Comparison of ENCODE assay signal across 1 cellular context in the genomic region with DNA sequence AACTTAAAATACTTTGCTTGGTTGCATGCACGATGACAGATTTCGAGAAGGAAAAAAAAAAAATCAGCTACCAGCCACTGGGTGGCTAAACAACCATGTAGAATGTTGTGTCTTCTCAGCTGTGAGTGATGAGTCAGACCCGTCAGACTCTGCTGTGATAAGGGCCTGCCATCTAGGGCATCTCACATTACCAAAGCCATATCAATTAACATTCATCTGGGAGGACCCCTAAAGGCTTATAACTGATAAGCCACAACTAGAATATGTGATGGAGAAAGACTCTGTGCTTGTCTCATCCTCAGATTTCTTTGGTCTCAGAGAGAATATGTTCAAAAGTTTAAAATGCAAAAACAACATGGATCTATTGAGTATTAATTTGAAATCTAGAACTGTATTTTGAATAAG.
TF ChIP-seq lines count a peak whose summit lies in the region.

No MANE protein-coding gene starts in this region.

TF ChIP-seq in K562, 482 proteins besides CTCF, POLR2A, EP300 and RAD21 (continued from another document and continues in another):
- TF ChIP-seq, protein P1, sequence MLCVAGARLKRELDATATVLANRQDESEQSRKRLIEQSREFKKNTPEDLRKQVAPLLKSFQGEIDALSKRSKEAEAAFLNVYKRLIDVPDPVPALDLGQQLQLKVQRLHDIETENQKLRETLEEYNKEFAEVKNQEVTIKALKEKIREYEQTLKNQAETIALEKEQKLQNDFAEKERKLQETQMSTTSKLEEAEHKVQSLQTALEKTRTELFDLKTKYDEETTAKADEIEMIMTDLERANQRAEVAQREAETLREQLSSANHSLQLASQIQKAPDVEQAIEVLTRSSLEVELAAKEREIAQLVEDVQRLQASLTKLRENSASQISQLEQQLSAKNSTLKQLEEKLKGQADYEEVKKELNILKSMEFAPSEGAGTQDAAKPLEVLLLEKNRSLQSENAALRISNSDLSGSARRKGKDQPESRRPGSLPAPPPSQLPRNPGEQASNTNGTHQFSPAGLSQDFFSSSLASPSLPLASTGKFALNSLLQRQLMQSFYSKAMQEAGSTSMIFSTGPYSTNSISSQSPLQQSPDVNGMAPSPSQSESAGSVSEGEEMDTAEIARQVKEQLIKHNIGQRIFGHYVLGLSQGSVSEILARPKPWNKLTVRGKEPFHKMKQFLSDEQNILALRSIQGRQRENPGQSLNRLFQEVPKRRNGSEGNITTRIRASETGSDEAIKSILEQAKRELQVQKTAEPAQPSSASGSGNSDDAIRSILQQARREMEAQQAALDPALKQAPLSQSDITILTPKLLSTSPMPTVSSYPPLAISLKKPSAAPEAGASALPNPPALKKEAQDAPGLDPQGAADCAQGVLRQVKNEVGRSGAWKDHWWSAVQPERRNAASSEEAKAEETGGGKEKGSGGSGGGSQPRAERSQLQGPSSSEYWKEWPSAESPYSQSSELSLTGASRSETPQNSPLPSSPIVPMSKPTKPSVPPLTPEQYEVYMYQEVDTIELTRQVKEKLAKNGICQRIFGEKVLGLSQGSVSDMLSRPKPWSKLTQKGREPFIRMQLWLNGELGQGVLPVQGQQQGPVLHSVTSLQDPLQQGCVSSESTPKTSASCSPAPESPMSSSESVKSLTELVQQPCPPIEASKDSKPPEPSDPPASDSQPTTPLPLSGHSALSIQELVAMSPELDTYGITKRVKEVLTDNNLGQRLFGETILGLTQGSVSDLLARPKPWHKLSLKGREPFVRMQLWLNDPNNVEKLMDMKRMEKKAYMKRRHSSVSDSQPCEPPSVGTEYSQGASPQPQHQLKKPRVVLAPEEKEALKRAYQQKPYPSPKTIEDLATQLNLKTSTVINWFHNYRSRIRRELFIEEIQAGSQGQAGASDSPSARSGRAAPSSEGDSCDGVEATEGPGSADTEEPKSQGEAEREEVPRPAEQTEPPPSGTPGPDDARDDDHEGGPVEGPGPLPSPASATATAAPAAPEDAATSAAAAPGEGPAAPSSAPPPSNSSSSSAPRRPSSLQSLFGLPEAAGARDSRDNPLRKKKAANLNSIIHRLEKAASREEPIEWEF (CRISPR knock-in tag; IDR thresholded peaks at IDR 0.05) = no peak
- TF ChIP-seq NR2C2 (CRISPR knock-in tag; IDR thresholded peaks at IDR 0.05) (no peak), NR2C2 (tag; IDR thresholded peaks at IDR 0.05) (no peak), CBFA2T3 (IDR thresholded peaks at IDR 0.05) (peak; percentile 90), MTA1 (IDR thresholded peaks at IDR 0.05; ENCODE audit: borderline replicate concordance) (no peak), CHD1 (IDR thresholded peaks at IDR 0.05; ENCODE audit: low read length) (no peak), ZNF780A (CRISPR knock-in tag; IDR thresholded peaks at IDR 0.05) (no peak), MYC (IDR thresholded peaks at IDR 0.05; ENCODE audit: low read depth, low read length) (no peak), MYC (CRISPR knock-in tag; IDR thresholded peaks at IDR 0.05; ENCODE audit: borderline replicate concordance, low read depth) (no peak), ZNF41 (CRISPR knock-in tag; conservative IDR thresholded peaks at IDR 0.05) (no peak), IFI16 (CRISPR knock-in tag; IDR thresholded peaks at IDR 0.05) (no peak), MEF2D (tag; conservative IDR thresholded peaks at IDR 0.05; ENCODE audit: low read depth) (no peak), C11orf30 (IDR thresholded peaks at IDR 0.05; ENCODE audit: low read depth) (no peak), RBM17 (IDR thresholded peaks at IDR 0.05; ENCODE audit: borderline replicate concordance, low read depth, low read length) (no peak)
- TF ChIP-seq, protein P2, sequence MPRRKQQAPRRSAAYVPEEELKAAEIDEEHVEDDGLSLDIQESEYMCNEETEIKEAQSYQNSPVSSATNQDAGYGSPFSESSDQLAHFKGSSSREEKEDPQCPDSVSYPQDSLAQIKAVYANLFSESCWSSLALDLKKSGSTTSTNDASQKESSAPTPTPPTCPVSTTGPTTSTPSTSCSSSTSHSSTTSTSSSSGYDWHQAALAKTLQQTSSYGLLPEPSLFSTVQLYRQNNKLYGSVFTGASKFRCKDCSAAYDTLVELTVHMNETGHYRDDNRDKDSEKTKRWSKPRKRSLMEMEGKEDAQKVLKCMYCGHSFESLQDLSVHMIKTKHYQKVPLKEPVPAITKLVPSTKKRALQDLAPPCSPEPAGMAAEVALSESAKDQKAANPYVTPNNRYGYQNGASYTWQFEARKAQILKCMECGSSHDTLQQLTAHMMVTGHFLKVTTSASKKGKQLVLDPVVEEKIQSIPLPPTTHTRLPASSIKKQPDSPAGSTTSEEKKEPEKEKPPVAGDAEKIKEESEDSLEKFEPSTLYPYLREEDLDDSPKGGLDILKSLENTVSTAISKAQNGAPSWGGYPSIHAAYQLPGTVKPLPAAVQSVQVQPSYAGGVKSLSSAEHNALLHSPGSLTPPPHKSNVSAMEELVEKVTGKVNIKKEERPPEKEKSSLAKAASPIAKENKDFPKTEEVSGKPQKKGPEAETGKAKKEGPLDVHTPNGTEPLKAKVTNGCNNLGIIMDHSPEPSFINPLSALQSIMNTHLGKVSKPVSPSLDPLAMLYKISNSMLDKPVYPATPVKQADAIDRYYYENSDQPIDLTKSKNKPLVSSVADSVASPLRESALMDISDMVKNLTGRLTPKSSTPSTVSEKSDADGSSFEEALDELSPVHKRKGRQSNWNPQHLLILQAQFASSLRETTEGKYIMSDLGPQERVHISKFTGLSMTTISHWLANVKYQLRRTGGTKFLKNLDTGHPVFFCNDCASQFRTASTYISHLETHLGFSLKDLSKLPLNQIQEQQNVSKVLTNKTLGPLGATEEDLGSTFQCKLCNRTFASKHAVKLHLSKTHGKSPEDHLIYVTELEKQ (CRISPR knock-in tag; IDR thresholded peaks at IDR 0.05) = no peak
- TF ChIP-seq, protein P3, sequence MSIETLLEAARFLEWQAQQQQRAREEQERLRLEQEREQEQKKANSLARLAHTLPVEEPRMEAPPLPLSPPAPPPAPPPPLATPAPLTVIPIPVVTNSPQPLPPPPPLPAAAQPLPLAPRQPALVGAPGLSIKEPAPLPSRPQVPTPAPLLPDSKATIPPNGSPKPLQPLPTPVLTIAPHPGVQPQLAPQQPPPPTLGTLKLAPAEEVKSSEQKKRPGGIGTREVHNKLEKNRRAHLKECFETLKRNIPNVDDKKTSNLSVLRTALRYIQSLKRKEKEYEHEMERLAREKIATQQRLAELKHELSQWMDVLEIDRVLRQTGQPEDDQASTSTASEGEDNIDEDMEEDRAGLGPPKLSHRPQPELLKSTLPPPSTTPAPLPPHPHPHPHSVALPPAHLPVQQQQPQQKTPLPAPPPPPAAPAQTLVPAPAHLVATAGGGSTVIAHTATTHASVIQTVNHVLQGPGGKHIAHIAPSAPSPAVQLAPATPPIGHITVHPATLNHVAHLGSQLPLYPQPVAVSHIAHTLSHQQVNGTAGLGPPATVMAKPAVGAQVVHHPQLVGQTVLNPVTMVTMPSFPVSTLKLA (conservative IDR thresholded peaks at IDR 0.05) = no peak
- TF ChIP-seq, protein P4, sequence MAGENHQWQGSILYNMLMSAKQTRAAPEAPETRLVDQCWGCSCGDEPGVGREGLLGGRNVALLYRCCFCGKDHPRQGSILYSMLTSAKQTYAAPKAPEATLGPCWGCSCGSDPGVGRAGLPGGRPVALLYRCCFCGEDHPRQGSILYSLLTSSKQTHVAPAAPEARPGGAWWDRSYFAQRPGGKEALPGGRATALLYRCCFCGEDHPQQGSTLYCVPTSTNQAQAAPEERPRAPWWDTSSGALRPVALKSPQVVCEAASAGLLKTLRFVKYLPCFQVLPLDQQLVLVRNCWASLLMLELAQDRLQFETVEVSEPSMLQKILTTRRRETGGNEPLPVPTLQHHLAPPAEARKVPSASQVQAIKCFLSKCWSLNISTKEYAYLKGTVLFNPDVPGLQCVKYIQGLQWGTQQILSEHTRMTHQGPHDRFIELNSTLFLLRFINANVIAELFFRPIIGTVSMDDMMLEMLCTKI (IDR thresholded peaks at IDR 0.05; ENCODE audit: partially characterized antibody) = no peak
- TF ChIP-seq, protein P5, sequence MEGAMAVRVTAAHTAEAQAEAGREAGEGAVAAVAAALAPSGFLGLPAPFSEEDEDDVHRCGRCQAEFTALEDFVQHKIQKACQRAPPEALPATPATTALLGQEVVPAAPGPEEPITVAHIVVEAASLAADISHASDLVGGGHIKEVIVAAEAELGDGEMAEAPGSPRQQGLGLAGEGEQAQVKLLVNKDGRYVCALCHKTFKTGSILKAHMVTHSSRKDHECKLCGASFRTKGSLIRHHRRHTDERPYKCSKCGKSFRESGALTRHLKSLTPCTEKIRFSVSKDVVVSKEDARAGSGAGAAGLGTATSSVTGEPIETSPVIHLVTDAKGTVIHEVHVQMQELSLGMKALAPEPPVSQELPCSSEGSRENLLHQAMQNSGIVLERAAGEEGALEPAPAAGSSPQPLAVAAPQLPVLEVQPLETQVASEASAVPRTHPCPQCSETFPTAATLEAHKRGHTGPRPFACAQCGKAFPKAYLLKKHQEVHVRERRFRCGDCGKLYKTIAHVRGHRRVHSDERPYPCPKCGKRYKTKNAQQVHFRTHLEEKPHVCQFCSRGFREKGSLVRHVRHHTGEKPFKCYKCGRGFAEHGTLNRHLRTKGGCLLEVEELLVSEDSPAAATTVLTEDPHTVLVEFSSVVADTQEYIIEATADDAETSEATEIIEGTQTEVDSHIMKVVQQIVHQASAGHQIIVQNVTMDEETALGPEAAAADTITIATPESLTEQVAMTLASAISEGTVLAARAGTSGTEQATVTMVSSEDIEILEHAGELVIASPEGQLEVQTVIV (CRISPR knock-in tag; IDR thresholded peaks at IDR 0.05; ENCODE audit: borderline replicate concordance) = no peak
- TF ChIP-seq, protein P6, sequence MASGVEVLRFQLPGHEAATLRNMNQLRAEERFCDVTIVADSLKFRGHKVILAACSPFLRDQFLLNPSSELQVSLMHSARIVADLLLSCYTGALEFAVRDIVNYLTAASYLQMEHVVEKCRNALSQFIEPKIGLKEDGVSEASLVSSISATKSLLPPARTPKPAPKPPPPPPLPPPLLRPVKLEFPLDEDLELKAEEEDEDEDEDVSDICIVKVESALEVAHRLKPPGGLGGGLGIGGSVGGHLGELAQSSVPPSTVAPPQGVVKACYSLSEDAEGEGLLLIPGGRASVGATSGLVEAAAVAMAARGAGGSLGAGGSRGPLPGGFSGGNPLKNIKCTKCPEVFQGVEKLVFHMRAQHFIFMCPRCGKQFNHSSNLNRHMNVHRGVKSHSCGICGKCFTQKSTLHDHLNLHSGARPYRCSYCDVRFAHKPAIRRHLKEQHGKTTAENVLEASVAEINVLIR (CRISPR knock-in tag; IDR thresholded peaks at IDR 0.05) = no peak
- TF ChIP-seq, protein P7, sequence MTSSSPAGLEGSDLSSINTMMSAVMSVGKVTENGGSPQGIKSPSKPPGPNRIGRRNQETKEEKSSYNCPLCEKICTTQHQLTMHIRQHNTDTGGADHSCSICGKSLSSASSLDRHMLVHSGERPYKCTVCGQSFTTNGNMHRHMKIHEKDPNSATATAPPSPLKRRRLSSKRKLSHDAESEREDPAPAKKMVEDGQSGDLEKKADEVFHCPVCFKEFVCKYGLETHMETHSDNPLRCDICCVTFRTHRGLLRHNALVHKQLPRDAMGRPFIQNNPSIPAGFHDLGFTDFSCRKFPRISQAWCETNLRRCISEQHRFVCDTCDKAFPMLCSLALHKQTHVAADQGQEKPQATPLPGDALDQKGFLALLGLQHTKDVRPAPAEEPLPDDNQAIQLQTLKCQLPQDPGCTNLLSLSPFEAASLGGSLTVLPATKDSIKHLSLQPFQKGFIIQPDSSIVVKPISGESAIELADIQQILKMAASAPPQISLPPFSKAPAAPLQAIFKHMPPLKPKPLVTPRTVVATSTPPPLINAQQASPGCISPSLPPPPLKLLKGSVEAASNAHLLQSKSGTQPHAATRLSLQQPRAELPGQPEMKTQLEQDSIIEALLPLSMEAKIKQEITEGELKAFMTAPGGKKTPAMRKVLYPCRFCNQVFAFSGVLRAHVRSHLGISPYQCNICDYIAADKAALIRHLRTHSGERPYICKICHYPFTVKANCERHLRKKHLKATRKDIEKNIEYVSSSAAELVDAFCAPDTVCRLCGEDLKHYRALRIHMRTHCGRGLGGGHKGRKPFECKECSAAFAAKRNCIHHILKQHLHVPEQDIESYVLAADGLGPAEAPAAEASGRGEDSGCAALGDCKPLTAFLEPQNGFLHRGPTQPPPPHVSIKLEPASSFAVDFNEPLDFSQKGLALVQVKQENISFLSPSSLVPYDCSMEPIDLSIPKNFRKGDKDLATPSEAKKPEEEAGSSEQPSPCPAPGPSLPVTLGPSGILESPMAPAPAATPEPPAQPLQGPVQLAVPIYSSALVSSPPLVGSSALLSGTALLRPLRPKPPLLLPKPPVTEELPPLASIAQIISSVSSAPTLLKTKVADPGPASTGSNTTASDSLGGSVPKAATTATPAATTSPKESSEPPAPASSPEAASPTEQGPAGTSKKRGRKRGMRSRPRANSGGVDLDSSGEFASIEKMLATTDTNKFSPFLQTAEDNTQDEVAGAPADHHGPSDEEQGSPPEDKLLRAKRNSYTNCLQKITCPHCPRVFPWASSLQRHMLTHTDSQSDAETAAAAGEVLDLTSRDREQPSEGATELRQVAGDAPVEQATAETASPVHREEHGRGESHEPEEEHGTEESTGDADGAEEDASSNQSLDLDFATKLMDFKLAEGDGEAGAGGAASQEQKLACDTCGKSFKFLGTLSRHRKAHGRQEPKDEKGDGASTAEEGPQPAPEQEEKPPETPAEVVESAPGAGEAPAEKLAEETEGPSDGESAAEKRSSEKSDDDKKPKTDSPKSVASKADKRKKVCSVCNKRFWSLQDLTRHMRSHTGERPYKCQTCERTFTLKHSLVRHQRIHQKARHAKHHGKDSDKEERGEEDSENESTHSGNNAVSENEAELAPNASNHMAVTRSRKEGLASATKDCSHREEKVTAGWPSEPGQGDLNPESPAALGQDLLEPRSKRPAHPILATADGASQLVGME (CRISPR knock-in tag; IDR thresholded peaks at IDR 0.05) = no peak
